ENCODE assay signal across 1 cellular context in genomic region chr17:65561394-65562205, GRCh38.
TF ChIP-seq lines count a peak whose summit lies in the region.

AXIN2 (minus strand) TSS chr17:65561648; CDS start chr17:65558620, 3,028 bp downstream.

TF ChIP-seq in HCT116, 20 proteins besides CTCF, POLR2A, EP300 and RAD21 (continued from another document):
- no peak for TF ChIP-seq REST (IDR thresholded peaks at IDR 0.05; ENCODE audit: low read depth)
- TF ChIP-seq TCF7L2 (IDR thresholded peaks at IDR 0.05; ENCODE audit: borderline replicate concordance, extremely low read depth, insufficient read depth, insufficient read length): peak; percentile 98
